In genomic region chr19:16946951-16947940, GRCh38 we compare ENCODE assay signal across 25 cellular contexts. TPM values are rescaled to one million over a fixed set of nuclear protein-coding genes. Genes with fewer than 3 reads are reported as not detected.
"Had no signal": no experiment of that assay in that cellular context is flagged by ENCODE, and none has a peak within 500 bp of the region (broad histone marks: within the 10 kb centered on the region; RNA-seq: fewer than 3 reads in every experiment).

No MANE protein-coding gene starts in this region.

- H3K27ac ChIP-seq: breast epithelium, epithelial cell of prostate, esophagus squamous epithelium, neutrophil, ovary, prostate gland, sigmoid colon, thyroid gland had no signal

- ATAC-seq: activated CD8-positive, alpha-beta T cell treated with anti-CD3 and anti-CD28 coated beads for 36 hours; activated naive CD4-positive, alpha-beta T cell treated with anti-CD3 and anti-CD28 coated beads, Interleukin-2, amount 50 U/mL, for 72 hours; activated T-helper 17 cell treated with anti-CD3 and anti-CD28 coated beads, Interleukin-2, amount 50 U/mL, for 72 hours; left ventricle myocardium superior; stimulated activated memory B cell treated with anti-CD40 and anti-IgM and Interleukin-4, amounts not matched to agents 10 μg/mL and 1 μg/mL and 100 μg/mL, for 72 hours; stimulated activated naive CD8-positive, alpha-beta T cell treated with anti-CD3 and anti-CD28 coated beads, Interleukin-15, amount 100 ng/mL, for 72 hours; WTC11 had no signal

- H3K36me3 ChIP-seq: breast epithelium, esophagus squamous epithelium, neutrophil, ovary, prostate gland, sigmoid colon had no signal

- H3K27me3 ChIP-seq: breast epithelium, neutrophil, ovary, sigmoid colon, thyroid gland had no signal

- H3K4me1 ChIP-seq: breast epithelium, esophagus squamous epithelium, prostate gland, sigmoid colon, thyroid gland had no signal

- DNase-seq: activated CD4-positive, alpha-beta T cell treated with anti-CD3 and anti-CD28 coated beads for 1 hour; activated CD4-positive, alpha-beta T cell treated with anti-CD3 and anti-CD28 coated beads, Interleukin-2, amount 50 U/mL, for 1 hour; activated CD8-positive, alpha-beta T cell treated with anti-CD3 and anti-CD28 coated beads for 36 hours; activated gamma-delta T cell treated with Interleukin-2 at 50 U/mL for 16 hours; activated T-cell treated with anti-CD3 and anti-CD28 coated beads, Interleukin-2, amount 50 U/mL, for 24 hours; effector CD8-positive, alpha-beta T cell; esophagus squamous epithelium; left ventricle myocardium superior; ovary; retina; sigmoid colon; small intestine; stimulated activated CD4-positive, alpha-beta T cell treated with anti-CD3 and anti-CD28 coated beads, Interleukin-4, amount 100 ng/mL, for 4 hours; stimulated activated CD8-positive, alpha-beta memory T cell treated with anti-CD3 and anti-CD28 coated beads, Interleukin-4, amount 100 ng/mL, for 48 hours; stimulated activated naive CD8-positive, alpha-beta T cell treated with anti-CD3 and anti-CD28 coated beads, Interleukin-15, amount 100 ng/mL, for 72 hours; T-helper 2 cell; thyroid gland had no signal

- H3K9me3 ChIP-seq: breast epithelium, esophagus squamous epithelium, neutrophil, ovary, prostate gland, sigmoid colon, thyroid gland had no signal

- H3K4me3 ChIP-seq: breast epithelium, esophagus squamous epithelium, ovary, prostate gland, sigmoid colon, thyroid gland had no signal

RNA-seq across cellular contexts. Expression of gene F2RL3, which starts 58.4 kb away (rescaled TPM):
- total RNA-seq: activated CD8-positive, alpha-beta T cell treated with anti-CD3 and anti-CD28 coated beads for 36 hours; activated naive CD4-positive, alpha-beta T cell treated with anti-CD3 and anti-CD28 coated beads, Interleukin-2, amount 50 U/mL, for 72 hours; activated T-helper 17 cell treated with anti-CD3 and anti-CD28 coated beads, Interleukin-2, amount 50 U/mL, for 72 hours had no signal
